9 cellular contexts compared by ENCODE assay signal in genomic region chrX:27336466-27337091, GRCh38.
DNase-seq lines count a peak whose midpoint lies in the region; ATAC-seq and TF ChIP-seq lines count a peak whose summit lies in the region.
"Had no signal": no experiment of that assay in that cellular context is flagged by ENCODE, and none has a peak within 500 bp of the region (broad histone marks: within the 10 kb centered on the region; RNA-seq: fewer than 3 reads in every experiment).

No MANE protein-coding gene starts in this region.

- H3K36me3 ChIP-seq in OCI-LY7 (ENCODE audit: insufficient read depth, low read length) (no peaks in the 10 kb centered on the region), kidney epithelial cell (ENCODE audit: control insufficient read depth, insufficient read depth, low read length) (no peaks in the 10 kb centered on the region), prostate gland (no peaks in the 10 kb centered on the region)

- ATAC-seq in HG03064 (IDR thresholded peaks at IDR 0.05; ENCODE audit: low read depth, unreplicated experiment): peak; percentile 67

- no peak for TF ChIP-seq POLR2A in prostate gland (IDR thresholded peaks at IDR 0.05)

- no peaks in the 10 kb centered on the region for H3K36me3 Mint-ChIP-seq in type B pancreatic cell

- POLR2A ChIA-PET in OCI-LY7 (lab: Charles Lee): no interaction called here

- H3K4me1 ChIP-seq in OCI-LY7 (ENCODE audit: insufficient read depth, low read length, poor library complexity, severe bottlenecking) (no peaks in the 10 kb centered on the region), prostate gland (replicated peaks) (no peaks in the 10 kb centered on the region)

- TF ChIP-seq CTCF in OCI-LY7 (conservative IDR thresholded peaks at IDR 0.05; ENCODE audit: low read length) (peak; percentile 83), astrocyte of the spinal cord (IDR thresholded peaks at IDR 0.05; ENCODE audit: low read depth, low read length) (peak; percentile 73), kidney epithelial cell (IDR thresholded peaks at IDR 0.05; ENCODE audit: insufficient read depth, low read length, poor library complexity, severe bottlenecking) (peak; percentile 93), type B pancreatic cell (conservative IDR thresholded peaks at IDR 0.05) (peak; percentile 85), prostate gland (IDR thresholded peaks at IDR 0.05) (peak in 1 of 4 experiments; percentile 33)

- DNase-seq in activated T-cell treated with anti-CD3 and anti-CD28 coated beads for 48 hours (ENCODE audit: low read depth) (peak; percentile 11), activated T-cell treated with anti-CD3 and anti-CD28 coated beads for 4 hours (no peak), OCI-LY7 (ENCODE audit: low spot score) (peak; percentile 30), astrocyte of the spinal cord (ENCODE audit: low read depth, low spot score) (peak; percentile 10), kidney epithelial cell (ENCODE audit: low read depth) (no peak), type B pancreatic cell (ENCODE audit: extremely low spot score, unreplicated experiment) (no peak), prostate gland (ENCODE audit: low spot score) (no peak)

- H3K79me2 ChIP-seq in OCI-LY7 (ENCODE audit: insufficient read depth, low read depth, low read length): no peaks in the 10 kb centered on the region

- no peak overlapping the region for H3K4me3 Mint-ChIP-seq in type B pancreatic cell
- H3K4me3 Mint-ChIP-seq: dendritic cell treated with granulocyte-macrophage colony-stimulating factor and Interleukin-4, amounts not matched to agents 40 ng/mL and 50 ng/mL, for 4 days had no signal

- no peak overlapping the region for H3K27ac ChIP-seq in OCI-LY7 (ENCODE audit: low read depth, low read length, poor library complexity, severe bottlenecking)
- no peak overlapping the region for H3K27ac ChIP-seq in prostate gland

- no peaks in the 10 kb centered on the region for H3K9me2 ChIP-seq in OCI-LY7 (ENCODE audit: insufficient read depth, low read length)

- H4K20me1 ChIP-seq in OCI-LY7 (ENCODE audit: insufficient read depth, low read length): no peaks in the 10 kb centered on the region

- H3K9me3 Mint-ChIP-seq in type B pancreatic cell: no peaks in the 10 kb centered on the region
- H3K9me3 Mint-ChIP-seq: dendritic cell treated with granulocyte-macrophage colony-stimulating factor and Interleukin-4, amounts not matched to agents 40 ng/mL and 50 ng/mL, for 4 days had no signal

- H3K27me3 Mint-ChIP-seq in type B pancreatic cell: no peaks in the 10 kb centered on the region
- H3K27me3 Mint-ChIP-seq: dendritic cell treated with granulocyte-macrophage colony-stimulating factor and Interleukin-4, amounts not matched to agents 40 ng/mL and 50 ng/mL, for 4 days had no signal

- no peaks in the 10 kb centered on the region for H3K4me1 Mint-ChIP-seq in type B pancreatic cell (ENCODE audit: unreplicated experiment)

- intact Hi-C loops in OCI-LY7 (cut with micrococcal nuclease; ENCODE audit: unreplicated experiment) (loop anchor here (10.0 kb wide), 1 partner anchor 682 kb away; no protein-coding TSS in a partner anchor), prostate gland (cut with DNase I) (no loop called here)

- H3K9me3 ChIP-seq in OCI-LY7 (ENCODE audit: low read length): no peaks in the 10 kb centered on the region
- no peaks in the 10 kb centered on the region for H3K9me3 ChIP-seq in prostate gland

- H3K4me3 ChIP-seq in OCI-LY7 (ENCODE audit: low read depth, low read length, poor library complexity, severe bottlenecking): no peak overlapping the region
- H3K4me3 ChIP-seq in astrocyte of the spinal cord (ENCODE audit: low read depth, low read length): no peak overlapping the region
- no peak overlapping the region for H3K4me3 ChIP-seq in kidney epithelial cell (ENCODE audit: low read depth, low read length)
- no peak overlapping the region for H3K4me3 ChIP-seq in prostate gland

- in situ Hi-C loops in astrocyte of the spinal cord (cut with HindIII; ENCODE audit: low sequenced_read_pairs): no loop called here

- no peak overlapping the region for H2AFZ ChIP-seq in OCI-LY7 (ENCODE audit: low read length)

- no peak overlapping the region for H3K27ac Mint-ChIP-seq in type B pancreatic cell
- H3K27ac Mint-ChIP-seq: dendritic cell treated with granulocyte-macrophage colony-stimulating factor and Interleukin-4, amounts not matched to agents 40 ng/mL and 50 ng/mL, for 4 days had no signal

- H3K4me2 ChIP-seq in OCI-LY7 (ENCODE audit: low read length): no peak overlapping the region

- no TSS peak for BruUV-seq in OCI-LY7 (replicated peaks; lab: Mats Ljungman, UMichigan)

- CTCF ChIA-PET in OCI-LY7 (lab: Charles Lee; ENCODE audit: unreplicated experiment): no interaction called here

- H3K27me3 ChIP-seq in kidney epithelial cell (ENCODE audit: control insufficient read depth, insufficient read depth, low read length) (no peaks in the 10 kb centered on the region), prostate gland (replicated peaks; ENCODE audit: insufficient read depth) (no peaks in the 10 kb centered on the region)

- 24% methylated on average over 9 of the region's 9 CpGs for WGBS in prostate gland

Comparison
In these comparisons a context has a peak if more than half of its experiments do, and no peak if none do; other contexts are left out.
1. DNase-seq: peak in activated T-cell treated with anti-CD3 and anti-CD28 coated beads for 48 hours (single experiment), OCI-LY7 (single experiment) and astrocyte of the spinal cord (single experiment); none in activated T-cell treated with anti-CD3 and anti-CD28 coated beads for 4 hours (single experiment), kidney epithelial cell (single experiment), type B pancreatic cell (single experiment) and prostate gland (single experiment).